In the genomic region with DNA sequence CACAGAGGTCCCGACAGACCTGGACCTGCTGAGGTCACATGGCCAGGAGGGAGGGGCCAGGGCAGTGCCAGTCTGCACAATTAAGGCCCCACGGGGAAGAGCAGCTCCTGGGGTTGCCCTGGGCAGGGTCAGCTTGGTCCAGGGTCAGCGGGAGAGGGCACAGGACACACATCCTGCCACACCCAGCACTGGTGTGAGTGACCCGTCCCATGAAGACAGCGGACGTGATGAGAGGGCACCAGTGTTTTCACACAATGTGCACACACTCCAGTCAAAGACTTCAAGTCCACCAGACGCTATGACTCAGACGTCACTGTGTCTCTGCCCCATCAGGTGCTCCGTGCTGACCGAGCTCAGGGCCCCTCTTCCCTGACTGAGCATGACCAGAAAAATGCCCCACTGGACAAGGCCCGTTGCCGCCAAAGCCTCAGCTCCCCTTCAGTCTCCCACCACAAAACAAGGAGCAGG, we compare ENCODE assay signal across 1 cellular context.
A peak's percentile ranks its signal among the peaks of the same experiment; 100 is the strongest.
TF ChIP-seq lines count a peak whose summit lies in the region.

No MANE protein-coding gene starts in this region.

TF ChIP-seq in endothelial cell of umbilical vein, 7 proteins besides CTCF, POLR2A, EP300 and RAD21:
- TF ChIP-seq JUN (IDR thresholded peaks at IDR 0.05; ENCODE audit: borderline replicate concordance, insufficient read depth, insufficient read length, low read depth) (no peak), POLR2AphosphoS5 (IDR thresholded peaks at IDR 0.05; ENCODE audit: insufficient read depth, low read depth, low read length) (peak; percentile 38)
